Comparison of ENCODE assay signal across 22 cellular contexts in the genomic region with DNA sequence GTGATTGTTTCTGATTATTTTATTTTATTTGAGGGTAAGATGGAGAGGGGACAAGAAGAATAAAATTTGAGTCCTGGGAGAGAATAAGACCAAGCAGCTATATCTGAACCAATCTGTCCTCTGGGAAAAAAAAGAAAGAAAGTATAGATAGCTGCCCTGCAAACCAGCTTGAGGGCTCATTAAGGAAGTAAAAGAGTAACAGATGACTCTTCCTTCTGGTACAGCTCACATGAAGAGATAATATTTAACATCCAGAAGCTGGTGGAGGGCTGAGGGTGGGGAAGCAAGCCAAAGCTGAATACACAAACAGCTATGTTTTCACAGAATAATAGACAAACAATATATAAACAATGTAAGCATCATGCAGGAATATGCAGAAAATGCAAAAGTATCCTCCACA. TPM values are rescaled to one million over a fixed set of nuclear protein-coding genes. Genes with fewer than 3 reads are reported as not detected.
"Had no signal": no experiment of that assay in that cellular context is flagged by ENCODE, and none has a peak within 500 bp of the region (broad histone marks: within the 10 kb centered on the region; RNA-seq: fewer than 3 reads in every experiment).

No MANE protein-coding gene starts in this region.

- ATAC-seq: activated CD8-positive, alpha-beta T cell treated with anti-CD3 and anti-CD28 coated beads, Interleukin-2, amount 10 ng/mL, durations not matched to agents 7 days and 5 days; activated naive CD4-positive, alpha-beta T cell treated with anti-CD3 and anti-CD28 coated beads, Interleukin-2, amount 50 U/mL, for 72 hours; foreskin keratinocyte had no signal

- H3K4me3 ChIP-seq: ascending aorta, spleen, testis, vagina had no signal

- H3K9me3 ChIP-seq: ascending aorta, testis, vagina had no signal

- H3K27me3 ChIP-seq: ascending aorta, brain microvascular endothelial cell, foreskin keratinocyte, spleen, testis, vagina had no signal

- DNase-seq: activated CD4-positive, alpha-beta T cell treated with anti-CD3 and anti-CD28 coated beads for 1 hour; activated CD4-positive, alpha-beta T cell treated with anti-CD3 and anti-CD28 coated beads, Interleukin-2, amount 50 U/mL, for 1 hour; activated CD8-positive, alpha-beta T cell treated with anti-CD3 and anti-CD28 coated beads, Interleukin-2, amount 10 ng/mL, durations not matched to agents 7 days and 5 days; activated gamma-delta T cell treated with Interleukin-2 at 50 U/mL for 16 hours; brain microvascular endothelial cell; central memory CD4-positive, alpha-beta T cell; dermis blood vessel endothelial cell; effector CD8-positive, alpha-beta T cell; erythroblast; foreskin keratinocyte; hippocampal formation; nucleus accumbens; posterior cingulate gyrus; spleen; stimulated activated CD4-positive, alpha-beta T cell treated with anti-CD3 and anti-CD28 coated beads, Interleukin-4, amount 100 ng/mL, for 1 hour; stimulated activated naive CD4-positive, alpha-beta T cell; T-helper 9 cell; testis; trophoblast cell had no signal

- H3K36me3 ChIP-seq: ascending aorta, brain microvascular endothelial cell, spleen, vagina had no signal

- H3K27ac ChIP-seq: ascending aorta, brain microvascular endothelial cell, foreskin keratinocyte, spleen, testis, vagina had no signal

- H3K4me1 ChIP-seq: ascending aorta, testis, vagina had no signal

RNA-seq across cellular contexts. Expression of a gene that starts 47.0 kb away (rescaled TPM):
- total RNA-seq: activated CD8-positive, alpha-beta T cell treated with anti-CD3 and anti-CD28 coated beads, Interleukin-2, amount 10 ng/mL, durations not matched to agents 7 days and 5 days; activated naive CD4-positive, alpha-beta T cell treated with anti-CD3 and anti-CD28 coated beads, Interleukin-2, amount 50 U/mL, for 72 hours had no signal
